26 cellular contexts compared by ENCODE assay signal in genomic region chr2:171735991-171736710, GRCh38.
"Had no signal": no experiment of that assay in that cellular context is flagged by ENCODE, and none has a peak within 500 bp of the region (broad histone marks: within the 10 kb centered on the region; RNA-seq: fewer than 3 reads in every experiment).

No MANE protein-coding gene starts in this region.

- ATAC-seq: foreskin keratinocyte; heart right ventricle; left cardiac atrium; left ventricle myocardium superior; naive thymus-derived CD4-positive, alpha-beta T cell; right cardiac atrium; stimulated activated naive B cell treated with anti-CD40 and anti-IgM and Interleukin-4, amounts not matched to agents 10 μg/mL and 1 μg/mL and 100 μg/mL, for 72 hours had no signal

- H3K4me1 ChIP-seq: esophagus squamous epithelium, foreskin keratinocyte, heart right ventricle, prostate gland, vagina had no signal

- DNase-seq: dermis blood vessel endothelial cell; effector memory CD4-positive, alpha-beta T cell; erythroblast; esophagus squamous epithelium; foreskin keratinocyte; glutamatergic neuron; heart right ventricle; hippocampal formation; left cardiac atrium; left ventricle myocardium superior; midbrain; naive thymus-derived CD4-positive, alpha-beta T cell; nephron progenitor cell; right cardiac atrium; small intestine; stimulated activated CD4-positive, alpha-beta T cell treated with anti-CD3 and anti-CD28 coated beads, Interleukin-15, amount 100 ng/mL, for 24 hours; stimulated activated CD4-positive, alpha-beta T cell treated with anti-CD3 and anti-CD28 coated beads, Interleukin-2, amount 100 ng/mL, for 48 hours; stimulated activated naive B cell treated with anti-CD40 and anti-IgM and Interleukin-4, amounts not matched to agents 10 μg/mL and 1 μg/mL and 100 μg/mL, for 72 hours; thyroid gland; trophoblast cell had no signal

- H3K4me3 ChIP-seq: coronary artery, esophagus squamous epithelium, heart right ventricle, lung, prostate gland, thyroid gland, vagina had no signal

- H3K27me3 Mint-ChIP-seq: memory B cell; naive thymus-derived CD4-positive, alpha-beta T cell; stimulated activated naive B cell treated with anti-CD40 and anti-IgM and Interleukin-4, amounts not matched to agents 10 μg/mL and 1 μg/mL and 100 μg/mL, for 72 hours; stimulated activated naive CD8-positive, alpha-beta T cell treated with anti-CD3 and anti-CD28 coated beads, Interleukin-15, Interleukin-2, amounts not matched to agents 100 ng/mL and 50 ng/mL, for 24 hours had no signal

- H3K9me3 Mint-ChIP-seq: naive thymus-derived CD4-positive, alpha-beta T cell; nephron progenitor cell; stimulated activated naive CD8-positive, alpha-beta T cell treated with anti-CD3 and anti-CD28 coated beads, Interleukin-15, Interleukin-2, amounts not matched to agents 100 ng/mL and 50 ng/mL, for 24 hours had no signal

- H3K9me3 ChIP-seq: esophagus squamous epithelium, heart right ventricle, prostate gland, thyroid gland, vagina had no signal

- H3K4me3 Mint-ChIP-seq: memory B cell; naive thymus-derived CD4-positive, alpha-beta T cell; nephron progenitor cell; stimulated activated naive B cell treated with anti-CD40 and anti-IgM and Interleukin-4, amounts not matched to agents 10 μg/mL and 1 μg/mL and 100 μg/mL, for 72 hours; stimulated activated naive CD8-positive, alpha-beta T cell treated with anti-CD3 and anti-CD28 coated beads, Interleukin-15, Interleukin-2, amounts not matched to agents 100 ng/mL and 50 ng/mL, for 24 hours had no signal

- H3K27me3 ChIP-seq: esophagus squamous epithelium, foreskin keratinocyte, heart right ventricle, thyroid gland, vagina had no signal

- H3K4me1 Mint-ChIP-seq: nephron progenitor cell had no signal

- H3K27ac Mint-ChIP-seq: memory B cell; naive thymus-derived CD4-positive, alpha-beta T cell; nephron progenitor cell; stimulated activated naive B cell treated with anti-CD40 and anti-IgM and Interleukin-4, amounts not matched to agents 10 μg/mL and 1 μg/mL and 100 μg/mL, for 72 hours; stimulated activated naive CD8-positive, alpha-beta T cell treated with anti-CD3 and anti-CD28 coated beads, Interleukin-15, Interleukin-2, amounts not matched to agents 100 ng/mL and 50 ng/mL, for 24 hours had no signal

- H3K36me3 ChIP-seq: prostate gland had no signal

- H3K27ac ChIP-seq: coronary artery, esophagus squamous epithelium, foreskin keratinocyte, heart right ventricle, prostate gland, thyroid gland, vagina had no signal
